ENCODE assay signal across 18 cellular contexts in the genomic region with DNA sequence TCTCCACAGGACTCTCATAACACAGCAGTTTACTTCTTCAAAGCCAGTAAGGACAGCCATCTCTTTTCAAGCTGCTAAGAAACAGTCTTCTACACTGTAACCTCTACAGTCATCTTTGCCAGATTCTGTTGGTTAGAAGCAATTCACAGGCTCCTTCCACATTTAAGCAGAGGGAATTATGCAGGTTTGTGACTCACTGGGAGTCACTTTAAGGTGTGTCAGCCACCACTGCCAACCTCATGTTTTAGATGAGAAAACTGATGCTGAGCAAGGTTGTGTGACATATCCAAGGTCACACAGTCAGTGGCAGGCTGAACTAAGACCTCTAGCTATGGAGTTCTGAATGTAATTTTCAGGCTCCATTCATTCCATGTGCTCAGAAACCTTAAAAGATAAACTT.
"Had no signal": no experiment of that assay in that cellular context is flagged by ENCODE, and none has a peak within 500 bp of the region (broad histone marks: within the 10 kb centered on the region; RNA-seq: fewer than 3 reads in every experiment).

No MANE protein-coding gene starts in this region.

- H3K27me3 Mint-ChIP-seq: stimulated activated memory B cell treated with anti-CD40 and anti-IgM and Interleukin-4, amounts not matched to agents 10 μg/mL and 1 μg/mL and 100 μg/mL, for 72 hours had no signal

- H3K4me1 Mint-ChIP-seq: naive B cell; stimulated activated memory B cell treated with anti-CD40 and anti-IgM and Interleukin-4, amounts not matched to agents 10 μg/mL and 1 μg/mL and 100 μg/mL, for 72 hours had no signal

- H3K9me3 ChIP-seq: colonic mucosa, pancreas, prostate gland, right lobe of liver had no signal

- H3K27me3 ChIP-seq: colonic mucosa, hepatocyte, pancreas, right lobe of liver had no signal

- H3K27ac ChIP-seq: colonic mucosa, hepatocyte, pancreas, prostate gland, right lobe of liver had no signal

- DNase-seq: colonic mucosa; dermis blood vessel endothelial cell; erythroblast; foreskin melanocyte; head of caudate nucleus; mesendoderm; naive B cell; occipital lobe; pancreas; retina; right lobe of liver; stimulated activated CD4-positive, alpha-beta T cell treated with anti-CD3 and anti-CD28 coated beads, Interleukin-4, amount 100 ng/mL, for 1 hour; stimulated activated CD8-positive, alpha-beta memory T cell treated with anti-CD3 and anti-CD28 coated beads, Interleukin-4, amount 100 ng/mL, for 48 hours; trophoblast cell had no signal

- H3K4me3 ChIP-seq: colonic mucosa, hepatocyte, pancreas, prostate gland, right lobe of liver had no signal

- H3K4me1 ChIP-seq: colonic mucosa, pancreas, prostate gland, right lobe of liver had no signal

- H3K4me3 Mint-ChIP-seq: naive B cell; nephron; stimulated activated memory B cell treated with anti-CD40 and anti-IgM and Interleukin-4, amounts not matched to agents 10 μg/mL and 1 μg/mL and 100 μg/mL, for 72 hours had no signal

- ATAC-seq: pancreas; right lobe of liver; stimulated activated memory B cell treated with anti-CD40 and anti-IgM and Interleukin-4, amounts not matched to agents 10 μg/mL and 1 μg/mL and 100 μg/mL, for 72 hours had no signal

- H3K36me3 ChIP-seq: colonic mucosa, pancreas, prostate gland, right lobe of liver had no signal

- H3K9me3 Mint-ChIP-seq: nephron; stimulated activated memory B cell treated with anti-CD40 and anti-IgM and Interleukin-4, amounts not matched to agents 10 μg/mL and 1 μg/mL and 100 μg/mL, for 72 hours had no signal

- H3K36me3 Mint-ChIP-seq: naive B cell; stimulated activated memory B cell treated with anti-CD40 and anti-IgM and Interleukin-4, amounts not matched to agents 10 μg/mL and 1 μg/mL and 100 μg/mL, for 72 hours had no signal
